ENCODE assay signal across 1 cellular context in the genomic region with DNA sequence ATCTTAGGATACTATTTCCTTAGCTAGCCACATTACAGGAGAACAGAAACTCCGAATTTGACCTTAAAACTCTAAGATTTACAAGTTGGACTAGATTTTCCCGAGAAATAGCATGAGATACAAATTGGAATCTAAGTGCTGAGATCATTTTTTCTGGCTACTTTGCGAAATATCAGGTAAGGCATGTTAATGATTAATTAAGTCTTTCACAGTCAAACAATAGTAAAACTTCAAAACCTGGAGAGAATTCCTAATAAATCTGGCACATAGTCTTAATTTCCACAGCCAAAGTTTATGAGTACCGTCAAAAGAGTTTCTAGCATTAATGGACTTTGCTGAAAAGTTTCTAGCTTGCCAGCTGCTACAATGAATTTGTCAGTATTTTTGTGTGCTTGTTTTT.
TF ChIP-seq lines count a peak whose summit lies in the region.

No MANE protein-coding gene starts in this region.

TF ChIP-seq in HepG2, 621 proteins besides CTCF, POLR2A, EP300 and RAD21 (continued from another document):
- TF ChIP-seq, protein P1, sequence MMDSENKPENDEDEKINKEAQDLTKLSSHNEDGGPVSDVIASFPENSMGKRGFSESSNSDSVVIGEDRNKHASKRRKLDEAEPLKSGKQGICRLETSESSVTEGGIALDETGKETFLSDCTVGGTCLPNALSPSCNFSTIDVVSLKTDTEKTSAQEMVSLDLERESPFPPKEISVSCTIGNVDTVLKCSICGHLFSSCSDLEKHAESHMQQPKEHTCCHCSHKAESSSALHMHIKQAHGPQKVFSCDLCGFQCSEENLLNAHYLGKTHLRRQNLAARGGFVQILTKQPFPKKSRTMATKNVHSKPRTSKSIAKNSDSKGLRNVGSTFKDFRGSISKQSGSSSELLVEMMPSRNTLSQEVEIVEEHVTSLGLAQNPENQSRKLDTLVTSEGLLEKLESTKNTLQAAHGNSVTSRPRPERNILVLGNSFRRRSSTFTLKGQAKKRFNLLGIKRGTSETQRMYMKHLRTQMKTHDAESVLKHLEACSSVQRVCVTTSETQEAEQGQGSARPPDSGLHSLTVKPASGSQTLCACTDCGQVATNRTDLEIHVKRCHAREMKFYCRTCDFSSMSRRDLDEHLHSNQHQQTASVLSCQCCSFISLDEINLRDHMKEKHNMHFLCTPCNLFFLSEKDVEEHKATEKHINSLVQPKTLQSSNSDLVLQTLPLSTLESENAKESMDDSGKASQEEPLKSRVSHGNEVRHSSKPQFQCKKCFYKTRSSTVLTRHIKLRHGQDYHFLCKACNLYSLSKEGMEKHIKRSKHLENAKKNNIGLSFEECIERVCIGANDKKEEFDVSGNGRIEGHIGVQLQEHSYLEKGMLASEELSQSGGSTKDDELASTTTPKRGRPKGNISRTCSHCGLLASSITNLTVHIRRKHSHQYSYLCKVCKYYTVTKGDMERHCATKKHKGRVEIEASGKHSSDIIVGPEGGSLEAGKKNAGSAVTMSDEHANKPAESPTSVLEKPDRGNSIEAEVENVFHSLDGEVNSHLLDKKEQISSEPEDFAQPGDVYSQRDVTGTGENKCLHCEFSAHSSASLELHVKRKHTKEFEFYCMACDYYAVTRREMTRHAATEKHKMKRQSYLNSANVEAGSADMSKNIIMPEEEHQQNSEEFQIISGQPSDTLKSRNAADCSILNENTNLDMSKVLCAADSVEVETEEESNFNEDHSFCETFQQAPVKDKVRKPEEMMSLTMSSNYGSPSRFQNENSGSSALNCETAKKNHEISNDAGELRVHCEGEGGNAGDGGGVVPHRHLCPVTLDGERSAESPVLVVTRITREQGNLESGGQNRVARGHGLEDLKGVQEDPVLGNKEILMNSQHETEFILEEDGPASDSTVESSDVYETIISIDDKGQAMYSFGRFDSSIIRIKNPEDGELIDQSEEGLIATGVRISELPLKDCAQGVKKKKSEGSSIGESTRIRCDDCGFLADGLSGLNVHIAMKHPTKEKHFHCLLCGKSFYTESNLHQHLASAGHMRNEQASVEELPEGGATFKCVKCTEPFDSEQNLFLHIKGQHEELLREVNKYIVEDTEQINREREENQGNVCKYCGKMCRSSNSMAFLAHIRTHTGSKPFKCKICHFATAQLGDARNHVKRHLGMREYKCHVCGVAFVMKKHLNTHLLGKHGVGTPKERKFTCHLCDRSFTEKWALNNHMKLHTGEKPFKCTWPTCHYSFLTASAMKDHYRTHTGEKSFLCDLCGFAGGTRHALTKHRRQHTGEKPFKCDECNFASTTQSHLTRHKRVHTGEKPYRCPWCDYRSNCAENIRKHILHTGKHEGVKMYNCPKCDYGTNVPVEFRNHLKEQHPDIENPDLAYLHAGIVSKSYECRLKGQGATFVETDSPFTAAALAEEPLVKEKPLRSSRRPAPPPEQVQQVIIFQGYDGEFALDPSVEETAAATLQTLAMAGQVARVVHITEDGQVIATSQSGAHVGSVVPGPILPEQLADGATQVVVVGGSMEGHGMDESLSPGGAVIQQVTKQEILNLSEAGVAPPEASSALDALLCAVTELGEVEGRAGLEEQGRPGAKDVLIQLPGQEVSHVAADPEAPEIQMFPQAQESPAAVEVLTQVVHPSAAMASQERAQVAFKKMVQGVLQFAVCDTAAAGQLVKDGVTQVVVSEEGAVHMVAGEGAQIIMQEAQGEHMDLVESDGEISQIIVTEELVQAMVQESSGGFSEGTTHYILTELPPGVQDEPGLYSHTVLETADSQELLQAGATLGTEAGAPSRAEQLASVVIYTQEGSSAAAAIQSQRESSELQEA (CRISPR knock-in tag; IDR thresholded peaks at IDR 0.05; ENCODE audit: not compliant biosample characterization) = no peak
- TF ChIP-seq HDAC1 (CRISPR knock-in tag; IDR thresholded peaks at IDR 0.05) = no peak
- TF ChIP-seq, protein P2, sequence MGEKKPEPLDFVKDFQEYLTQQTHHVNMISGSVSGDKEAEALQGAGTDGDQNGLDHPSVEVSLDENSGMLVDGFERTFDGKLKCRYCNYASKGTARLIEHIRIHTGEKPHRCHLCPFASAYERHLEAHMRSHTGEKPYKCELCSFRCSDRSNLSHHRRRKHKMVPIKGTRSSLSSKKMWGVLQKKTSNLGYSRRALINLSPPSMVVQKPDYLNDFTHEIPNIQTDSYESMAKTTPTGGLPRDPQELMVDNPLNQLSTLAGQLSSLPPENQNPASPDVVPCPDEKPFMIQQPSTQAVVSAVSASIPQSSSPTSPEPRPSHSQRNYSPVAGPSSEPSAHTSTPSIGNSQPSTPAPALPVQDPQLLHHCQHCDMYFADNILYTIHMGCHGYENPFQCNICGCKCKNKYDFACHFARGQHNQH (CRISPR knock-in tag; IDR thresholded peaks at IDR 0.05) = no peak
- TF ChIP-seq MED13 (CRISPR knock-in tag; IDR thresholded peaks at IDR 0.05) = no peak
- TF ChIP-seq, protein P3, sequence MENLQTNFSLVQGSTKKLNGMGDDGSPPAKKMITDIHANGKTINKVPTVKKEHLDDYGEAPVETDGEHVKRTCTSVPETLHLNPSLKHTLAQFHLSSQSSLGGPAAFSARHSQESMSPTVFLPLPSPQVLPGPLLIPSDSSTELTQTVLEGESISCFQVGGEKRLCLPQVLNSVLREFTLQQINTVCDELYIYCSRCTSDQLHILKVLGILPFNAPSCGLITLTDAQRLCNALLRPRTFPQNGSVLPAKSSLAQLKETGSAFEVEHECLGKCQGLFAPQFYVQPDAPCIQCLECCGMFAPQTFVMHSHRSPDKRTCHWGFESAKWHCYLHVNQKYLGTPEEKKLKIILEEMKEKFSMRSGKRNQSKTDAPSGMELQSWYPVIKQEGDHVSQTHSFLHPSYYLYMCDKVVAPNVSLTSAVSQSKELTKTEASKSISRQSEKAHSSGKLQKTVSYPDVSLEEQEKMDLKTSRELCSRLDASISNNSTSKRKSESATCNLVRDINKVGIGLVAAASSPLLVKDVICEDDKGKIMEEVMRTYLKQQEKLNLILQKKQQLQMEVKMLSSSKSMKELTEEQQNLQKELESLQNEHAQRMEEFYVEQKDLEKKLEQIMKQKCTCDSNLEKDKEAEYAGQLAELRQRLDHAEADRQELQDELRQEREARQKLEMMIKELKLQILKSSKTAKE (CRISPR knock-in tag; IDR thresholded peaks at IDR 0.05; ENCODE audit: borderline replicate concordance) = no peak
- TF ChIP-seq CC2D1A (CRISPR knock-in tag; IDR thresholded peaks at IDR 0.05) = no peak
- no peak for TF ChIP-seq FOXO1 (CRISPR knock-in tag; IDR thresholded peaks at IDR 0.05)
- no peak for TF ChIP-seq NCOA5 (CRISPR knock-in tag; IDR thresholded peaks at IDR 0.05)
- no peak for TF ChIP-seq TSC22D2 (CRISPR knock-in tag; IDR thresholded peaks at IDR 0.05; ENCODE audit: borderline replicate concordance)
